ENCODE assay signal across 9 cellular contexts in the genomic region with DNA sequence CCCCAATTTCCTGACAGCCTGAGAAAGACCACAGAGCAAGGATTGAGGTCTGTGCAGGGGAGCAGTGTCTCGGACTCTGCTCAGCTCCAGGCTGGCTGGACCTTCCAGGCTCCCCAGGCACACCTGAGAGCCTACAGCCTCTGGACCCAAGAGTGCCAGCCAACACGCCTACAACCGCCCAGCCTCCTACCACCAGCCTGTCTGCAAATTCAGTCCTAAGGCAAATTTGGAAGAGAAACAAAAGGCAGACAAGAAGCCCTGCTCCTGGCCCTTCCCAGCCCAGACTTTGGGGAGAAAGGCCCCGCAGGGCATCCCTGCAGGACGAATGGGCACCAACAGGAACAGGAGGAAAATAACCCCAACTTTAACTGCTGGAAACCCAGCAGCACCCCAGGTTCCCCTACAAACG. TPM values are rescaled to one million over a fixed set of nuclear protein-coding genes. Genes with fewer than 3 reads are reported as not detected.
DNase-seq lines count a peak whose midpoint lies in the region; ATAC-seq, FAIRE-seq and TF ChIP-seq lines count a peak whose summit lies in the region.
"Had no signal": no experiment of that assay in that cellular context is flagged by ENCODE, and none has a peak within 500 bp of the region (broad histone marks: within the 10 kb centered on the region; RNA-seq: fewer than 3 reads in every experiment).

No MANE protein-coding gene starts in this region.

- FAIRE-seq in urothelium cell line (lab: Jason Lieb, UNC) = no peak

- DNase-seq in BE2C (no peak), NB4 (ENCODE audit: low read depth) (peak; percentile 14), urothelium cell line (ENCODE audit: low spot score) (no peak)
- DNase-seq in effector memory CD4-positive, alpha-beta T cell = no peak

- H3K27me3 ChIP-seq in BE2C = no peaks in the 10 kb centered on the region
- H3K27me3 ChIP-seq in effector memory CD4-positive, alpha-beta T cell (replicated peaks; ENCODE audit: control insufficient read depth, insufficient read depth, low read length, poor library complexity, severe bottlenecking) = no peaks in the 10 kb centered on the region
- H3K27me3 ChIP-seq in muscle layer of duodenum (ENCODE audit: low read depth, low read length) = no peaks in the 10 kb centered on the region

- H3K36me3 ChIP-seq in BE2C (no peaks in the 10 kb centered on the region), muscle layer of duodenum (ENCODE audit: control insufficient read depth in 1 of 2, insufficient read depth in 2 of 2, low read length in 2 of 2) (no peaks in the 10 kb centered on the region)
- H3K36me3 ChIP-seq in effector memory CD4-positive, alpha-beta T cell (ENCODE audit: control insufficient read depth, insufficient read depth, low read length) = no peaks in the 10 kb centered on the region

- H3K4me3 ChIP-seq in BE2C (ENCODE audit: low read depth, low read length) (peak overlapping the region; percentile 58), NB4 (ENCODE audit: low read depth, low read length) (peak overlapping the region; percentile 81), muscle layer of duodenum (ENCODE audit: low read depth in 1 of 2, low read length in 2 of 2) (peak overlapping the region; percentile 73 to 79)
- peak overlapping the region; percentile 62 for H3K4me3 ChIP-seq in effector memory CD4-positive, alpha-beta T cell (ENCODE audit: insufficient read depth, low read depth, low read length, poor library complexity, severe bottlenecking)

- TF ChIP-seq POLR2A in NB4 (IDR thresholded peaks at IDR 0.05; ENCODE audit: extremely low read depth, insufficient read length) = no peak

- ATAC-seq in HG02763 (IDR thresholded peaks at IDR 0.05; ENCODE audit: unreplicated experiment) (no peak), HG03565 (IDR thresholded peaks at IDR 0.05; ENCODE audit: unreplicated experiment) (no peak), HG03108 (IDR thresholded peaks at IDR 0.05; ENCODE audit: unreplicated experiment) (no peak)

- H3K9me3 ChIP-seq in BE2C = no peaks in the 10 kb centered on the region
- H3K9me3 ChIP-seq in effector memory CD4-positive, alpha-beta T cell (ENCODE audit: control insufficient read depth, low read length) = no peaks in the 10 kb centered on the region
- no peaks in the 10 kb centered on the region for H3K9me3 ChIP-seq in muscle layer of duodenum (ENCODE audit: control insufficient read depth in 1 of 2, low read length in 2 of 2)

- no peak overlapping the region for H3K27ac ChIP-seq in effector memory CD4-positive, alpha-beta T cell (ENCODE audit: insufficient read depth, low read length, poor library complexity, severe bottlenecking)
- H3K27ac ChIP-seq in muscle layer of duodenum (ENCODE audit: low read length) = no peak overlapping the region
- H3K27ac ChIP-seq: epithelial cell of prostate had no signal

- TF ChIP-seq CTCF in BE2C (IDR thresholded peaks at IDR 0.05; ENCODE audit: low read depth, low read length) (no peak), NB4 (IDR thresholded peaks at IDR 0.05; ENCODE audit: low read depth, low read length) (no peak)

- H3K4me1 ChIP-seq in BE2C (no peaks in the 10 kb centered on the region), muscle layer of duodenum (ENCODE audit: control insufficient read depth in 1 of 2, insufficient read depth in 2 of 2, low read length in 2 of 2) (peaks cover 4 to 56% of the 10 kb centered on the region in 2 donors)
- H3K4me1 ChIP-seq in effector memory CD4-positive, alpha-beta T cell (ENCODE audit: control insufficient read depth, insufficient read depth, low read length, poor library complexity, severe bottlenecking) = peaks cover 35% of the 10 kb centered on the region

RNA-seq across cellular contexts. Expression of a gene that starts 1.9 kb away (rescaled TPM):
- 35.2 TPM for polyA plus RNA-seq in BE2C (2012; ENCODE audit: insufficient read depth, insufficient read length, low read depth)
